ENCODE assay signal across 9 cellular contexts in the genomic region with DNA sequence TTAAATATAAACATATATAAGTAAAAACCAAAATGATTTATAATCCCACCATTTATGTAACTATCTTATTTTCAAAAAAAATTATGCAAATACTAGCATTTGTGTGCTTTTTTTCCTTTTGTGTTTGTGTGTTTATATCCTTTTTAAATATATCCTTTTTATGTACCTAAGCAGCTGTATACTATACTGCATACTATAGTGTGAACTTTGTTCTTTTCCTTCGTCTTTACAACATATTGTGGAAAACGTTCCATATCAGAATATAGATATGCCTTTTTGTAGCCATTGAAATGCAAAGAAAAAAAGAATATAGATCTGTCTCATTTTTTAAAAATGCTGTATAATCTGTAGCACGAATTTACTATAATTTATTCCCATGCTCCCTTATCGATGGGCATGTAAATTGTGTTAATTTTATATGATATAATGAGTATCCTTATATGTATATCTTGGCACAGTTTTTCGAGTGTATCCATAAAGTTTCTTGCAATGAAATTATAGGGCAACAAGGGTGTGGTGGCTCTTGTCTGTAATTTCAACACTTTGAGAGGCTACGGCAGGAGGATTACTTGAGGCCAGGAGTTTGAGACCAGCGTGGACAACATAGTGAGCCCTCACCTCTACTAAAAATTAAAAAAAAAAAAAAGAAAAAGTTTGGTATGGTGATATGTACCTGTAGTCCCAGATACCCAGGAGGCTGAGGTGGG.
"Had no signal": no experiment of that assay in that cellular context is flagged by ENCODE, and none has a peak within 500 bp of the region (broad histone marks: within the 10 kb centered on the region; RNA-seq: fewer than 3 reads in every experiment).

No MANE protein-coding gene starts in this region.

- FAIRE-seq: HepG2 had no signal

- H3K4me3 ChIP-seq: GM23248, HAP-1 had no signal

- DNase-seq: GM23248, GOT3, H7, HFFc6, KBM-7 had no signal

- H3K27ac ChIP-seq: GM23248, HL-60 had no signal

- H3K36me3 ChIP-seq: HAP-1 had no signal

- H3K9me3 ChIP-seq: HAP-1 had no signal

- ATAC-seq: HCT116, HepG2 had no signal

- H3K4me1 ChIP-seq: HAP-1 had no signal
